17 cellular contexts compared by ENCODE assay signal in the genomic region with DNA sequence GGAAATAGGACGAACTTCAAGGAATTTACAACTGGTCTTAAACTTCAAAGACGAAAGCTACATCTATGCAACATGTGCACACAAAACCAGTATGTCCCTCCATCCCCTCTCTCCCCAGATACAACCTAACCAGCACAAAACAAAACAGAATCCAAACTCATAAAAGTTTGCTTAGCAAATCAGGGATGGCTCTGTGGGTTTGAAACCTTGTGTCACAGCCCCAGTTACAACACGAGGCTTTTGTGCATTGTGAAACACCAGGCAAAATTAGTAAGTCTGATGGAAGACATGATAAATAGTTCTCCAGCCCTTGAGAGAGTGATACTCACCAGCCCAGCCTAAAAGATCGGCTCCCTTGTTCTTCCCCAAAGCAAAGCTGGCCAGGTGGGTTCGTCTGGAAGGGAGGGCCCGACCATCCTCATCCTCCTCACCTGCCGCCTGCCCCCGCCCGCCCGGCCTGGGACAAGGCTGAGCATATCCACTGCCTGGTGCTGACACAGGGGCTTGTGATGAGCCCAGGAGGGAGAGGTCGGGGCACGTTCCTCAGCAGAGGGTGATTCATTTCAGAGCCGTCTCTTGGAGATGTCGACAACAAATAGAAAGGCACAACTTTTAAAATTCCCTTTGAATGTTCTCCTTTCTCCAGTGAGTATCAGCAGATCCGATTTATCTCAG.
A peak's percentile ranks its signal among the peaks of the same experiment; 100 is the strongest.
DNase-seq lines count a peak whose midpoint lies in the region; ATAC-seq and TF ChIP-seq lines count a peak whose summit lies in the region.
"Had no signal": no experiment of that assay in that cellular context is flagged by ENCODE, and none has a peak within 500 bp of the region (broad histone marks: within the 10 kb centered on the region; RNA-seq: fewer than 3 reads in every experiment).

No MANE protein-coding gene starts in this region.

- DNase-seq in BJ (ENCODE audit: low read depth) = peak; percentile 96
- DNase-seq in NOMO-1 treated with dmso at 0.1 percent for 144 hours (lab: John Stamatoyannopoulos, UW; ENCODE audit: unreplicated experiment) = peak; percentile 75
- DNase-seq in epidermal melanocyte (ENCODE audit: insufficient read length, low spot score) = peak; percentile 40
- no peak for DNase-seq in osteoblast (ENCODE audit: insufficient read length, low spot score, missing footprints)
- DNase-seq in chondrocyte (ENCODE audit: low spot score) = no peak
- DNase-seq in hippocampal formation (lab: John Stamatoyannopoulos, UW) = no peak
- DNase-seq in NCI-H510A treated with DMSO at 0.1 percent for 48 hours (lab: John Stamatoyannopoulos, UW) = no peak
- DNase-seq: activated CD4-positive, alpha-beta T cell treated with anti-CD3 and anti-CD28 coated beads, Interleukin-2, amount 50 U/mL, for 4 hours; activated naive CD8-positive, alpha-beta T cell treated with anti-CD3 and anti-CD28 coated beads, Interleukin-2, amount 10 ng/mL, durations not matched to agents 7 days and 5 days; MM.1S; naive thymus-derived CD8-positive, alpha-beta T cell; NCI-H524; stimulated activated CD4-positive, alpha-beta T cell treated with anti-CD3 and anti-CD28 coated beads, Interleukin-15, amount 100 ng/mL, for 24 hours; T-helper 1 cell had no signal

- H3K4me1 Mint-ChIP-seq in chondrocyte (ENCODE audit: low read depth) = peaks cover 5% of the 10 kb centered on the region
- H3K4me1 Mint-ChIP-seq: activated naive CD8-positive, alpha-beta T cell treated with anti-CD3 and anti-CD28 coated beads, Interleukin-2, amount 10 ng/mL, durations not matched to agents 7 days and 5 days; CD14-positive monocyte; stimulated activated effector memory CD8-positive, alpha-beta T cell treated with anti-CD3 and anti-CD28 coated beads, Interleukin-12 subunit alpha, Interleukin-12 subunit beta, amount 100 ng/mL, for 72 hours had no signal

- H3K9me3 Mint-ChIP-seq in chondrocyte (ENCODE audit: low read depth) = no peaks in the 10 kb centered on the region
- H3K9me3 Mint-ChIP-seq: stimulated activated effector memory CD8-positive, alpha-beta T cell treated with anti-CD3 and anti-CD28 coated beads, Interleukin-12 subunit alpha, Interleukin-12 subunit beta, amount 100 ng/mL, for 72 hours had no signal

- CTCF ChIA-PET in BJ (lab: Yijun Ruan, JAX) = interaction anchor here (0.7 to 2.1 kb wide), 6 partner anchors 9 to 197 kb away, joined by 3 to 8 read pairs (median 4); a partner anchor contains a TSS

- H3K4me3 Mint-ChIP-seq in chondrocyte (ENCODE audit: unreplicated experiment) = no peak overlapping the region
- H3K4me3 Mint-ChIP-seq: activated naive CD8-positive, alpha-beta T cell treated with anti-CD3 and anti-CD28 coated beads, Interleukin-2, amount 10 ng/mL, durations not matched to agents 7 days and 5 days; CD14-positive monocyte; naive thymus-derived CD8-positive, alpha-beta T cell; stimulated activated effector memory CD8-positive, alpha-beta T cell treated with anti-CD3 and anti-CD28 coated beads, Interleukin-12 subunit alpha, Interleukin-12 subunit beta, amount 100 ng/mL, for 72 hours had no signal

- H3K4me2 ChIP-seq in osteoblast (ENCODE audit: insufficient read depth, low read length) = peak overlapping the region; percentile 56

- H3K36me3 ChIP-seq in BJ (ENCODE audit: control insufficient read depth, insufficient read depth, low read length) (no peaks in the 10 kb centered on the region), osteoblast (ENCODE audit: insufficient read depth, low read length) (no peaks in the 10 kb centered on the region)

- H2AFZ ChIP-seq in osteoblast (ENCODE audit: low read length) = peak overlapping the region; percentile 22

- H3K4me1 ChIP-seq in osteoblast (ENCODE audit: insufficient read depth, low read length) = no peaks in the 10 kb centered on the region

- no peaks in the 10 kb centered on the region for H3K27me3 ChIP-seq in BJ (ENCODE audit: control insufficient read depth, insufficient read depth, low read length)
- peaks cover 35% of the 10 kb centered on the region for H3K27me3 ChIP-seq in osteoblast (ENCODE audit: insufficient read depth, low read length)

- no peaks in the 10 kb centered on the region for H3K9me3 ChIP-seq in osteoblast (ENCODE audit: low read depth, low read length)

- no peaks in the 10 kb centered on the region for H4K20me1 ChIP-seq in osteoblast (ENCODE audit: insufficient read depth, low read length)

- H3K27me3 Mint-ChIP-seq in chondrocyte (ENCODE audit: low read depth) = peaks cover 14% of the 10 kb centered on the region

- ATAC-seq in HG02571 (IDR thresholded peaks at IDR 0.05; ENCODE audit: unreplicated experiment) = no peak
- ATAC-seq: naive thymus-derived CD8-positive, alpha-beta T cell; stimulated activated effector memory CD8-positive, alpha-beta T cell treated with anti-CD3 and anti-CD28 coated beads, Interleukin-12 subunit alpha, Interleukin-12 subunit beta, amount 100 ng/mL, for 72 hours had no signal

- no peaks in the 10 kb centered on the region for H3K79me2 ChIP-seq in osteoblast (ENCODE audit: insufficient read depth, low read length)

- POLR2A ChIA-PET in BJ (lab: Charles Lee) = no interaction called here

- H3K36me3 Mint-ChIP-seq in chondrocyte (ENCODE audit: low read depth) = no peaks in the 10 kb centered on the region
- H3K36me3 Mint-ChIP-seq: activated naive CD8-positive, alpha-beta T cell treated with anti-CD3 and anti-CD28 coated beads, Interleukin-2, amount 10 ng/mL, durations not matched to agents 7 days and 5 days; CD14-positive monocyte; stimulated activated effector memory CD8-positive, alpha-beta T cell treated with anti-CD3 and anti-CD28 coated beads, Interleukin-12 subunit alpha, Interleukin-12 subunit beta, amount 100 ng/mL, for 72 hours had no signal

- H3K4me3 ChIP-seq in BJ (ENCODE audit: low read depth, low read length) (peak overlapping the region; percentile 37), osteoblast (ENCODE audit: insufficient read depth, low read length) (peak overlapping the region; percentile 35)

- no peak overlapping the region for H3K27ac ChIP-seq in osteoblast (ENCODE audit: low read depth, low read length)

- TF ChIP-seq CTCF in BJ (IDR thresholded peaks at IDR 0.05; ENCODE audit: insufficient read depth, low read depth, low read length) (no peak), osteoblast (IDR thresholded peaks at IDR 0.05; ENCODE audit: extremely low read depth, low read depth, low read length) (no peak), chondrocyte (IDR thresholded peaks at IDR 0.05) (no peak)

- H3K27ac Mint-ChIP-seq in chondrocyte (ENCODE audit: unreplicated experiment) = no peak overlapping the region
- H3K27ac Mint-ChIP-seq: activated naive CD8-positive, alpha-beta T cell treated with anti-CD3 and anti-CD28 coated beads, Interleukin-2, amount 10 ng/mL, durations not matched to agents 7 days and 5 days; naive thymus-derived CD8-positive, alpha-beta T cell; stimulated activated effector memory CD8-positive, alpha-beta T cell treated with anti-CD3 and anti-CD28 coated beads, Interleukin-12 subunit alpha, Interleukin-12 subunit beta, amount 100 ng/mL, for 72 hours had no signal

Comparison
In these comparisons a context has a peak if more than half of its experiments do, and no peak if none do; other contexts are left out.
1. DNase-seq: peak in BJ (single experiment), NOMO-1 treated with dmso at 0.1 percent for 144 hours (single experiment) and epidermal melanocyte (single experiment); none in osteoblast (single experiment), chondrocyte (single experiment), hippocampal formation (0 of 2) and NCI-H510A treated with DMSO at 0.1 percent for 48 hours (single experiment).